8 cellular contexts compared by ENCODE assay signal in genomic region chr19:18682807-18683108, GRCh38. TPM values are rescaled to one million over a fixed set of nuclear protein-coding genes. Genes with fewer than 3 reads are reported as not detected.
A peak's percentile ranks its signal among the peaks of the same experiment; 100 is the strongest.
DNase-seq lines count a peak whose midpoint lies in the region; ATAC-seq, FAIRE-seq and TF ChIP-seq lines count a peak whose summit lies in the region.

No MANE protein-coding gene starts in this region.

- POLR2A ChIA-PET in A549 (lab: Yijun Ruan, JAX): no interaction called here
- POLR2A ChIA-PET in K562 (lab: Yijun Ruan, JAX): interaction anchor here (0.6 to 0.7 kb wide), 3 partner anchors 23 to 149 kb away, joined by 3 to 4 read pairs (median 4); no protein-coding TSS in a partner anchor

- no peaks in the 10 kb centered on the region for H3K9me1 ChIP-seq in K562 (ENCODE audit: control insufficient read depth, insufficient read depth, low read length)

- no peaks in the 10 kb centered on the region for H3K36me3 ChIP-seq in K562 (ENCODE audit: control insufficient read depth, insufficient read depth, low read length)

- H3K27ac Mint-ChIP-seq in mesothelial cell of epicardium: no peak overlapping the region

- FAIRE-seq in A549 (lab: Jason Lieb, UNC) (no peak), K562 (lab: Jason Lieb, UNC) (no peak)

- CTCF ChIA-PET in A549 (lab: Yijun Ruan, JAX): interaction anchor here (0.7 to 1.3 kb wide), 2 partner anchors 89 to 343 kb away, joined by 4 read pairs; no protein-coding TSS in a partner anchor
- CTCF ChIA-PET in K562 (lab: Yijun Ruan, JAX; ENCODE audit: low intra/inter-chr PET ratio): no interaction called here

- H3K79me2 ChIP-seq in K562 (ENCODE audit: control insufficient read depth, insufficient read depth, low read length): peaks cover 16% of the 10 kb centered on the region

- TF ChIP-seq RAD21 in A549 (conservative IDR thresholded peaks at IDR 0.05 in 1 of 2, IDR thresholded peaks at IDR 0.05 in 1 of 2) (no peak), K562 (CRISPR knock-in tag; conservative IDR thresholded peaks at IDR 0.05 in 1 of 2, IDR thresholded peaks at IDR 0.05 in 1 of 2) (no peak)

- intact Hi-C loops in K562 (cut with micrococcal nuclease): no loop called here

- TF ChIP-seq EP300 in A549 (IDR thresholded peaks at IDR 0.05) (no peak), K562 (IDR thresholded peaks at IDR 0.05; ENCODE audit: low read length) (no peak)

- H3K27ac ChIP-seq in A549: peak overlapping the region; percentile 96
- H3K27ac ChIP-seq in HL-60 (replicated peaks): no peak overlapping the region; the same call in 1 of the 2 replicates
- H3K27ac ChIP-seq in K562 (ENCODE audit: extremely low read depth, low read depth, low read length): no peak overlapping the region; the same call in 2 of the 3 replicates

- in situ Hi-C loops in K562 (cut with MboI): no loop called here

- H3K27me3 Mint-ChIP-seq in mesothelial cell of epicardium (ENCODE audit: low read depth): no peaks in the 10 kb centered on the region

- BruUV-seq in K562 (replicated peaks; lab: Mats Ljungman, UMichigan): no TSS peak

- H3K4me3 Mint-ChIP-seq in mesothelial cell of epicardium: peak overlapping the region; percentile 85

- peaks cover 19% of the 10 kb centered on the region for H3K4me1 Mint-ChIP-seq in mesothelial cell of epicardium

- H2AFZ ChIP-seq in K562 (ENCODE audit: low read depth, low read length): peak overlapping the region; percentile 90

- no peaks in the 10 kb centered on the region for H3K27me3 ChIP-seq in HL-60 (ENCODE audit: insufficient read depth, poor library complexity, severe bottlenecking)
- no peaks in the 10 kb centered on the region for H3K27me3 ChIP-seq in K562 (ENCODE audit: control insufficient read depth in 2 of 2, insufficient read depth in 2 of 2, low read length in 2 of 2)

- no peak for TF ChIP-seq POLR2A in A549 (IDR thresholded peaks at IDR 0.05; ENCODE audit: low read length)
- no peak for TF ChIP-seq POLR2A in K562 (conservative IDR thresholded peaks at IDR 0.05)

- H3K4me3 ChIP-seq in A549: peak overlapping the region; percentile 66
- peak overlapping the region; percentile 53 for H3K4me3 ChIP-seq in HL-60 (replicated peaks; ENCODE audit: insufficient read depth, low read length)
- H3K4me3 ChIP-seq in K562: peak overlapping the region; percentile 42

- H3K9ac ChIP-seq in K562 (ENCODE audit: insufficient read depth in 1 of 2, low read depth in 2 of 2, low read length in 2 of 2): peak overlapping the region; percentile 63 to 87; a peak in 3 of 4 replicates

- no peaks in the 10 kb centered on the region for H3K9me3 Mint-ChIP-seq in mesothelial cell of epicardium

- WGBS in A549 (ENCODE audit: missing lambda C conversion rate): 64% methylated on average over 8 of the region's 8 CpGs
- WGBS in K562 (ENCODE audit: insufficient coverage, low coverage, missing lambda C conversion rate): 15% methylated on average over 3 of the region's 8 CpGs

- DNase-seq in A549 (ENCODE audit: low read depth in 1 of 2, low spot score in 1 of 2) (no peak), HL-60 (ENCODE audit: low read depth in 1 of 2, low spot score in 1 of 2) (no peak), K562 (ENCODE audit: extremely low read depth in 1 of 4, low spot score in 3 of 4) (no peak), mesothelial cell of epicardium (ENCODE audit: low spot score in 2 of 2, unreplicated experiment in 2 of 2) (no peak), HuH-7.5 (ENCODE audit: low spot score) (no peak), CD1c-positive myeloid dendritic cell (ENCODE audit: extremely low spot score) (no peak), dermis blood vessel endothelial cell (no peak)

- TF ChIP-seq CTCF in A549 (IDR thresholded peaks at IDR 0.05) (no peak), HL-60 (IDR thresholded peaks at IDR 0.05; ENCODE audit: insufficient read depth, low read length) (no peak), K562 (IDR thresholded peaks at IDR 0.05 in 2 of 3, conservative IDR thresholded peaks at IDR 0.05 in 1 of 3; ENCODE audit: insufficient read depth in 2 of 3, low read depth in 1 of 3, low read length in 3 of 3) (no peak), mesothelial cell of epicardium (IDR thresholded peaks at IDR 0.05; ENCODE audit: unreplicated experiment) (no peak)

- H3K9me3 ChIP-seq in A549 (no peaks in the 10 kb centered on the region), K562 (replicated peaks; ENCODE audit: control insufficient read depth, insufficient read depth, low read depth, low read length) (no peaks in the 10 kb centered on the region)

- no peak; a peak in 1 of 6 replicates for ATAC-seq in A549
- peak; percentile 30; the same call in 2 of the 3 replicates for ATAC-seq in K562
- no peak for ATAC-seq in GM21723 (IDR thresholded peaks at IDR 0.05; ENCODE audit: unreplicated experiment)

- H3K4me2 ChIP-seq in A549 (peak overlapping the region; percentile 91), K562 (ENCODE audit: insufficient read depth, low read length) (peak overlapping the region; percentile 81)

- peaks cover 25% of the 10 kb centered on the region for H3K4me1 ChIP-seq in A549
- H3K4me1 ChIP-seq in K562 (replicated peaks in 1 of 2; ENCODE audit: control insufficient read depth in 2 of 2, insufficient read depth in 2 of 2, low read length in 2 of 2): peaks cover 12 to 32% of the 10 kb centered on the region in 2 experiments; a peak in 4 of 5 replicates

- H3K36me3 Mint-ChIP-seq in mesothelial cell of epicardium: no peaks in the 10 kb centered on the region

- H4K20me1 ChIP-seq in K562 (replicated peaks; ENCODE audit: control insufficient read depth, insufficient read depth, low read length): peaks cover 9% of the 10 kb centered on the region; the same call in 1 of the 2 replicates

TF ChIP-seq in A549, 52 proteins besides CTCF, POLR2A, EP300 and RAD21 (continues in another document):
- TF ChIP-seq ZC3H11A (IDR thresholded peaks at IDR 0.05): no peak
- TF ChIP-seq RNF2 (IDR thresholded peaks at IDR 0.05; ENCODE audit: borderline replicate concordance, low read depth): no peak
- no peak for TF ChIP-seq MAZ (IDR thresholded peaks at IDR 0.05; ENCODE audit: borderline replicate concordance, low read depth, low read length)

RNA-seq across cellular contexts. Expression of gene CRTC1, which starts 0.7 kb away (rescaled TPM):
- 0.86 and 0.87 TPM in 2 replicates for polyA plus RNA-seq in A549 (2011; rRNA removed)
- polyA plus RNA-seq in A549 (2012; cell fraction: cytosol; rRNA removed): 4.4 and 5.7 TPM in 2 replicates
- 13.7 and 20.7 TPM in 2 replicates for polyA plus RNA-seq in A549 (2012; cell fraction: nucleus; rRNA removed)
- polyA plus RNA-seq in A549 (2017; fragmentation: RNase III; extraction: RNeasy Plus Mini Kit Qiagen cat#74134 plus additional on column Dnase treatment): 4.0 to 5.7 TPM (median 4.3 TPM) in 3 replicates
- 0.49 and 0.66 TPM in 2 replicates for polyA minus RNA-seq in A549 (2011; rRNA and poly(A)+ RNA removed)
- total RNA-seq in K562 (2011; cell fraction: chromatin; rRNA removed; ENCODE audit: low replicate concordance): 2.4 and 9.1 TPM in 2 replicates
- total RNA-seq in K562 (2011; cell fraction: nucleolus; rRNA removed): 4.7 and 4.8 TPM in 2 replicates
- total RNA-seq in K562 (2011; cell fraction: nucleoplasm; rRNA removed): 3.3 and 3.7 TPM in 2 replicates
- 1.5 and 1.6 TPM in 2 replicates for total RNA-seq in K562 (2014; rRNA removed)
- total RNA-seq in K562 (2014; rRNA removed; fragmentation: Illumina TruSeq; extraction: Trizol): 0.25 and 0.29 TPM in 2 replicates
- total RNA-seq in K562 (2015; rRNA removed; fragmentation: Illumina TruSeq; extraction: Trizol): 0.83 and 1.3 TPM in 2 replicates
- total RNA-seq in K562 (2021): 3.8 and 4.3 TPM in 2 replicates
- polyA plus RNA-seq in K562 (2011; rRNA removed): 0.36 and 0.47 TPM in 2 replicates
- 0.37 and 0.76 TPM in 2 replicates for polyA plus RNA-seq in K562 (2011; cell fraction: cytosol; rRNA removed)
- polyA plus RNA-seq in K562 (2011; cell fraction: nucleus; rRNA removed): 3.5 and 10.4 TPM in 2 replicates
- 2.9 and 5.1 TPM in 2 replicates for polyA plus RNA-seq in K562 (2012)
- polyA plus RNA-seq in K562 (2014; fragmentation: Illumina TruSeq; extraction: Trizol): 1.2 and 1.7 TPM in 2 replicates
- polyA plus RNA-seq in K562 (2014; fragmentation: Nextera tagmentation; extraction: Ambion mirVana): not detected
- polyA plus RNA-seq in K562 (2014; rRNA removed): 1.8 and 2.1 TPM in 2 replicates
- polyA minus RNA-seq in K562 (2011; rRNA and poly(A)+ RNA removed): 0.15 and 0.49 TPM in 2 replicates
- polyA minus RNA-seq in K562 (2011; cell fraction: cytosol; rRNA and poly(A)+ RNA removed): 0.48 TPM in 1 of 2 replicates, not detected in the other
- polyA minus RNA-seq in K562 (2011; cell fraction: nucleus; rRNA and poly(A)+ RNA removed): 1.9 and 3.4 TPM in 2 replicates
- 29.5 to 31.9 TPM (median 29.5 TPM) in 3 replicates for total RNA-seq in mesothelial cell of epicardium
- 1.2 and 1.8 TPM in 2 replicates for total RNA-seq in dermis blood vessel endothelial cell

RNA-seq across cellular contexts. Expression of gene KLHL26, which starts 45.9 kb away (rescaled TPM):
- 1.1 and 1.8 TPM in 2 replicates for polyA plus RNA-seq in A549 (2011; rRNA removed)
- polyA plus RNA-seq in A549 (2012; cell fraction: cytosol; rRNA removed): 2.9 and 3.5 TPM in 2 replicates
- polyA plus RNA-seq in A549 (2012; cell fraction: nucleus; rRNA removed): 2.8 and 7.3 TPM in 2 replicates
- polyA plus RNA-seq in A549 (2017; fragmentation: RNase III; extraction: RNeasy Plus Mini Kit Qiagen cat#74134 plus additional on column Dnase treatment): 2.0 TPM in 3 replicates
- 0.97 and 1.1 TPM in 2 replicates for polyA minus RNA-seq in A549 (2011; rRNA and poly(A)+ RNA removed)
- 3.8 and 13.3 TPM in 2 replicates for total RNA-seq in K562 (2011; cell fraction: chromatin; rRNA removed; ENCODE audit: low replicate concordance)
- total RNA-seq in K562 (2011; cell fraction: nucleolus; rRNA removed): 8.0 and 10.7 TPM in 2 replicates
- 5.5 and 6.2 TPM in 2 replicates for total RNA-seq in K562 (2011; cell fraction: nucleoplasm; rRNA removed)
- 2.4 and 6.7 TPM in 2 replicates for total RNA-seq in K562 (2014; rRNA removed)
- 0.80 and 1.0 TPM in 2 replicates for total RNA-seq in K562 (2014; rRNA removed; fragmentation: Illumina TruSeq; extraction: Trizol)
- 1.3 and 1.8 TPM in 2 replicates for total RNA-seq in K562 (2015; rRNA removed; fragmentation: Illumina TruSeq; extraction: Trizol)
- 12.7 and 13.3 TPM in 2 replicates for total RNA-seq in K562 (2021)
- polyA plus RNA-seq in K562 (2011; rRNA removed): 1.4 and 2.2 TPM in 2 replicates
- 2.5 and 3.6 TPM in 2 replicates for polyA plus RNA-seq in K562 (2011; cell fraction: cytosol; rRNA removed)
- polyA plus RNA-seq in K562 (2011; cell fraction: nucleus; rRNA removed): 5.2 and 8.7 TPM in 2 replicates
- polyA plus RNA-seq in K562 (2012): 3.4 and 6.6 TPM in 2 replicates
- 1.9 and 3.1 TPM in 2 replicates for polyA plus RNA-seq in K562 (2014; fragmentation: Illumina TruSeq; extraction: Trizol)
- under 1 TPM; 0.13 to 0.17 TPM for polyA plus RNA-seq in K562 (2014; fragmentation: Nextera tagmentation; extraction: Ambion mirVana)
- 3.3 and 5.1 TPM in 2 replicates for polyA plus RNA-seq in K562 (2014; rRNA removed)
- 1.2 and 1.7 TPM in 2 replicates for polyA minus RNA-seq in K562 (2011; rRNA and poly(A)+ RNA removed)
- 8.2 and 19.0 TPM in 2 replicates for polyA minus RNA-seq in K562 (2011; cell fraction: cytosol; rRNA and poly(A)+ RNA removed)
- 2.2 and 4.8 TPM in 2 replicates for polyA minus RNA-seq in K562 (2011; cell fraction: nucleus; rRNA and poly(A)+ RNA removed)
- 12.0 to 13.2 TPM (median 12.6 TPM) in 3 replicates for total RNA-seq in mesothelial cell of epicardium
- 1.9 and 9.1 TPM in 2 replicates for total RNA-seq in dermis blood vessel endothelial cell

Comparison
In these comparisons a context has a peak if more than half of its experiments do, and no peak if none do; other contexts are left out.
1. H3K27ac ChIP-seq: peak in A549 (2 of 2); none in HL-60 (single experiment) and K562 (single experiment).
2. Peak in every context shown above with its lines, with median percentiles within 50 percentile points of each other: H3K4me3 ChIP-seq.